In the genomic region with DNA sequence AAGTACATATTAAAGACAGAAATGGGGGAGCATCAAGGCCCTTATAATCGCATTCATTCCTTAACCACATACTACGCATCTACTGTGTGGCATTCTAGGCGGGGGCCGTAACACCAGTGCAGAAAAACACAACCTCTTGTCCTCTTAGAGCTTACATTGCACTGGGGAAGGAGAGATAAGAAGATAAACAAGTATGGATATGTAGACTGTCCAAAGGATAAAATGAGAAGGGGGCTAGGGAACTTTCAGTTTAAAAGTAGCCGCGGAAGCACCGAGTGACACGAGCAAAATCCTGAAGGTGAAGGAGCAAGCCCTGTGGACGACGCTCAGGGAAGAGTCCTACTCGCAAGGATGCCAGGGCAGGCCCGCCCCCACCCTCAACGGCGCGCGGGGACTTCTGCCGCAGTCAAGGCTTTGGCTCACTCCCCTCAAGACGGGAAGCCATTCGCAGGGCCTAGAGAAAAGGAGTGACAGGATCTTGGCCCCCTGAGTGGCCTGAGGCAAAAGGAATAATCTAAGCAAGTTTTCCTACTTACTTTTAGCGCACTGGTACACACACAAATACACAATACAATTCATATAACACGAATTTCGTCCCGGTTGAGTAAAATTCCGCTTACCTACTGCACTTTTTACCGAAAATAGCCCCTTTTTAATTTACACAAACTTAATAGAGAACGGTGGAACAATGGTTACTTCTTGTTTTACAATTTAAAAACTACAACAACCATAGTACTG, we compare ENCODE assay signal across 8 cellular contexts. TPM values are rescaled to one million over a fixed set of nuclear protein-coding genes. Genes with fewer than 3 reads are reported as not detected.
DNase-seq lines count a peak whose midpoint lies in the region; ATAC-seq and TF ChIP-seq lines count a peak whose summit lies in the region.

No MANE protein-coding gene starts in this region.

- POLR2A ChIA-PET in CD8-positive, alpha-beta memory T cell (lab: Charles Lee), result interaction anchor here (0.6 to 1.8 kb wide), 7 partner anchors 8 to 724 kb away, joined by 3 to 7 read pairs (median 3); partner anchors contain the start of genes LMBRD2, NADK2, NUP155 and SKP2

- H3K4me1 ChIP-seq in CD8-positive, alpha-beta memory T cell (ENCODE audit: insufficient read depth, low read length), result peaks cover 40% of the 10 kb centered on the region
- peaks cover 29% of the 10 kb centered on the region for H3K4me1 ChIP-seq in osteoblast (ENCODE audit: insufficient read depth, low read length)

- H3K9me3 Mint-ChIP-seq in CD8-positive, alpha-beta memory T cell, result no peaks in the 10 kb centered on the region
- H3K9me3 Mint-ChIP-seq in activated naive CD4-positive, alpha-beta T cell treated with anti-CD3 and anti-CD28 coated beads, Interleukin-2, amount 10 ng/mL, durations not matched to agents 7 days and 5 days, result peaks cover 1% of the 10 kb centered on the region

- DNase-seq in CD8-positive, alpha-beta memory T cell, result peak; percentile 42 to 62 (median 51)
- peak; percentile 73 for DNase-seq in RKO (ENCODE audit: low spot score)
- peak; percentile 60 for DNase-seq in activated naive CD4-positive, alpha-beta T cell treated with anti-CD3 and anti-CD28 coated beads, Interleukin-2, amount 10 ng/mL, durations not matched to agents 7 days and 5 days
- peak; percentile 29 to 81 (median 62) for DNase-seq in head of caudate nucleus
- peak; percentile 48 for DNase-seq in osteoblast (ENCODE audit: insufficient read length, low spot score, missing footprints)
- peak; percentile 48 for DNase-seq in ureter (ENCODE audit: low spot score)

- H3K36me3 ChIP-seq in CD8-positive, alpha-beta memory T cell (ENCODE audit: insufficient read depth, low read length), result no peaks in the 10 kb centered on the region
- H3K36me3 ChIP-seq in osteoblast (ENCODE audit: insufficient read depth, low read length), result no peaks in the 10 kb centered on the region

- peak overlapping the region; percentile 71 for H3K4me3 ChIP-seq in CD8-positive, alpha-beta memory T cell (ENCODE audit: low read length)
- H3K4me3 ChIP-seq in osteoblast (ENCODE audit: insufficient read depth, low read length), result peak overlapping the region; percentile 92

- H3K4me2 ChIP-seq in osteoblast (ENCODE audit: insufficient read depth, low read length), result peak overlapping the region; percentile 78

- peak overlapping the region; percentile 93 to 98 (median 95) for H3K4me3 Mint-ChIP-seq in CD8-positive, alpha-beta memory T cell
- H3K4me3 Mint-ChIP-seq in activated naive CD4-positive, alpha-beta T cell treated with anti-CD3 and anti-CD28 coated beads, Interleukin-2, amount 10 ng/mL, durations not matched to agents 7 days and 5 days, result peak overlapping the region; percentile 84

- intact Hi-C loops in head of caudate nucleus (cut with DNase I), result loop anchor here (5.0 to 10.0 kb wide), 2 partner anchors 70 to 133 kb away; no protein-coding TSS in a partner anchor

- CTCF ChIA-PET in CD8-positive, alpha-beta memory T cell (lab: Charles Lee), result interaction anchor here (1.3 to 1.8 kb wide), 5 partner anchors 25 to 146 kb away, joined by 3 to 7 read pairs (median 4); no protein-coding TSS in a partner anchor
- CTCF ChIA-PET in activated naive CD4-positive, alpha-beta T cell treated with anti-CD3 and anti-CD28 coated beads, Interleukin-2, amount 10 ng/mL, durations not matched to agents 7 days and 5 days (lab: Charles Lee), result interaction anchor here (1.1 to 1.9 kb wide), 5 partner anchors 70 to 146 kb away, joined by 3 to 7 read pairs (median 3); no protein-coding TSS in a partner anchor

- peak overlapping the region; percentile 79 for H2AFZ ChIP-seq in osteoblast (ENCODE audit: low read length)

- H3K4me1 Mint-ChIP-seq in CD8-positive, alpha-beta memory T cell, result peaks cover 55 to 73% (median 67%) of the 10 kb centered on the region in 3 donors
- H3K4me1 Mint-ChIP-seq in activated naive CD4-positive, alpha-beta T cell treated with anti-CD3 and anti-CD28 coated beads, Interleukin-2, amount 10 ng/mL, durations not matched to agents 7 days and 5 days, result peaks cover 49% of the 10 kb centered on the region

- peaks cover 87% of the 10 kb centered on the region for H3K79me2 ChIP-seq in osteoblast (ENCODE audit: insufficient read depth, low read length)

- ATAC-seq in HG02678 (IDR thresholded peaks at IDR 0.05; ENCODE audit: unreplicated experiment), result peak; percentile 13
- no peak for ATAC-seq in GM21526 (IDR thresholded peaks at IDR 0.05; ENCODE audit: low FRiP score, unreplicated experiment)

- peak overlapping the region; percentile 97 for H3K27ac ChIP-seq in CD8-positive, alpha-beta memory T cell (ENCODE audit: low read depth, low read length)
- peak overlapping the region; percentile 65 for H3K27ac ChIP-seq in osteoblast (ENCODE audit: low read depth, low read length)

- H3K27ac Mint-ChIP-seq in CD8-positive, alpha-beta memory T cell, result peak overlapping the region; percentile 94 to 99 (median 98)
- peak overlapping the region; percentile 93 for H3K27ac Mint-ChIP-seq in activated naive CD4-positive, alpha-beta T cell treated with anti-CD3 and anti-CD28 coated beads, Interleukin-2, amount 10 ng/mL, durations not matched to agents 7 days and 5 days

- no peaks in the 10 kb centered on the region for H3K27me3 Mint-ChIP-seq in CD8-positive, alpha-beta memory T cell
- H3K27me3 Mint-ChIP-seq in activated naive CD4-positive, alpha-beta T cell treated with anti-CD3 and anti-CD28 coated beads, Interleukin-2, amount 10 ng/mL, durations not matched to agents 7 days and 5 days, result no peaks in the 10 kb centered on the region

- no peaks in the 10 kb centered on the region for H3K9me3 ChIP-seq in CD8-positive, alpha-beta memory T cell (ENCODE audit: low read length)
- no peaks in the 10 kb centered on the region for H3K9me3 ChIP-seq in osteoblast (ENCODE audit: low read depth, low read length)

- peaks cover 28% of the 10 kb centered on the region for H4K20me1 ChIP-seq in osteoblast (ENCODE audit: insufficient read depth, low read length)

- peaks cover 0 to 31% (median 0%) of the 10 kb centered on the region in 3 donors for H3K36me3 Mint-ChIP-seq in CD8-positive, alpha-beta memory T cell
- H3K36me3 Mint-ChIP-seq in activated naive CD4-positive, alpha-beta T cell treated with anti-CD3 and anti-CD28 coated beads, Interleukin-2, amount 10 ng/mL, durations not matched to agents 7 days and 5 days, result peaks cover 20% of the 10 kb centered on the region

- H3K27me3 ChIP-seq in CD8-positive, alpha-beta memory T cell (ENCODE audit: insufficient read depth, low read length, poor library complexity, severe bottlenecking), result no peaks in the 10 kb centered on the region
- no peaks in the 10 kb centered on the region for H3K27me3 ChIP-seq in osteoblast (ENCODE audit: insufficient read depth, low read length)

- TF ChIP-seq CTCF in osteoblast (IDR thresholded peaks at IDR 0.05; ENCODE audit: extremely low read depth, low read depth, low read length), result no peak

RNA-seq across cellular contexts. Expression of gene NIPBL, which starts 1.3 kb away (rescaled TPM):
- total RNA-seq in CD8-positive, alpha-beta memory T cell, result 10 to 100 TPM; 47.3 to 55.0 TPM
- polyA plus RNA-seq in CD8-positive, alpha-beta memory T cell, result 36.4 TPM
- total RNA-seq in osteoblast (22.8 and 29.5 TPM in 2 replicates), ureter (92.7 TPM)
